Comparison of ENCODE assay signal across 8 cellular contexts in genomic region chr9:8858250-8859161, GRCh38.
DNase-seq lines count a peak whose midpoint lies in the region; ATAC-seq, FAIRE-seq and TF ChIP-seq lines count a peak whose summit lies in the region.

No MANE protein-coding gene starts in this region.

- no peaks in the 10 kb centered on the region for H3K9me3 ChIP-seq in A549
- no peaks in the 10 kb centered on the region for H3K9me3 ChIP-seq in MM.1S (replicated peaks; ENCODE audit: insufficient read depth, low read length)

- H3F3A ChIP-seq in MM.1S (ENCODE audit: insufficient read depth, low read length): no peaks in the 10 kb centered on the region

- H3K36me3 Mint-ChIP-seq in endothelial cell (ENCODE audit: low read depth, unreplicated experiment): no peaks in the 10 kb centered on the region
- no peaks in the 10 kb centered on the region for H3K36me3 Mint-ChIP-seq in naive thymus-derived CD8-positive, alpha-beta T cell

- peak overlapping the region; percentile 50 for H3K4me3 ChIP-seq in A549
- H3K4me3 ChIP-seq in MM.1S (ENCODE audit: low read length): peak overlapping the region; percentile 88

- FAIRE-seq in A549 (lab: Jason Lieb, UNC): no peak
- FAIRE-seq in GM12891 (lab: Jason Lieb, UNC): no peak

- H3K27me3 Mint-ChIP-seq in endothelial cell (ENCODE audit: unreplicated experiment): peaks cover 7% of the 10 kb centered on the region
- peaks cover 16 to 55% (median 39%) of the 10 kb centered on the region in 5 donors for H3K27me3 Mint-ChIP-seq in naive thymus-derived CD8-positive, alpha-beta T cell

- no peak overlapping the region for H3K27ac Mint-ChIP-seq in endothelial cell (ENCODE audit: unreplicated experiment)
- H3K27ac Mint-ChIP-seq in naive thymus-derived CD8-positive, alpha-beta T cell: peak overlapping the region in 1 of 10 donors; percentile 46

- 39% methylated on average over 27 of the region's 45 CpGs for WGBS in A549 (ENCODE audit: missing lambda C conversion rate)

- peak overlapping the region; percentile 89 for H3K4me2 ChIP-seq in A549
- peak overlapping the region; percentile 62; the same call in 1 of the 2 replicates for H3K4me2 ChIP-seq in MM.1S (ENCODE audit: low read depth, low read length)

- no peaks in the 10 kb centered on the region for H4K20me1 ChIP-seq in MM.1S (ENCODE audit: insufficient read depth, low read length)

- H3K4me1 ChIP-seq in A549 (0 out of 3 replicates have a peak, but pooled peaks cover 3% of the 10 kb centered on the region), MM.1S (ENCODE audit: low read length) (no peaks in the 10 kb centered on the region)

- no peaks in the 10 kb centered on the region for H3K27me3 ChIP-seq in MM.1S (replicated peaks; ENCODE audit: insufficient read depth, low read length)

- H3K36me3 ChIP-seq in MM.1S (replicated peaks; ENCODE audit: insufficient read depth, low read length): no peaks in the 10 kb centered on the region

- no peak for DNase-seq in A549 (ENCODE audit: low read depth in 1 of 2, low spot score in 1 of 2)
- DNase-seq in MM.1S: no peak
- peak; percentile 8 for DNase-seq in endothelial cell (ENCODE audit: low spot score)
- DNase-seq in naive thymus-derived CD8-positive, alpha-beta T cell: no peak
- DNase-seq in GM12891 (ENCODE audit: insufficient read length, low spot score): no peak

- ATAC-seq in A549: peak in 1 of 2 experiments; percentile 37; a peak in 3 of 6 replicates
- ATAC-seq in naive thymus-derived CD8-positive, alpha-beta T cell: no peak
- ATAC-seq in HG02885 (IDR thresholded peaks at IDR 0.05; ENCODE audit: poor library complexity, unreplicated experiment): no peak
- no peak for ATAC-seq in GM21447 (IDR thresholded peaks at IDR 0.05; ENCODE audit: unreplicated experiment)
- no peak for ATAC-seq in HG03521 (IDR thresholded peaks at IDR 0.05; ENCODE audit: unreplicated experiment)

- H3K9me2 ChIP-seq in MM.1S (replicated peaks; ENCODE audit: insufficient read depth, low read length): no peaks in the 10 kb centered on the region

- TF ChIP-seq POLR2A in A549 (IDR thresholded peaks at IDR 0.05; ENCODE audit: low read length) (no peak), GM12891 (IDR thresholded peaks at IDR 0.05; ENCODE audit: low read depth, low read length) (no peak)

- TF ChIP-seq CTCF in A549 (IDR thresholded peaks at IDR 0.05) (no peak), MM.1S (IDR thresholded peaks at IDR 0.05; ENCODE audit: low read length) (no peak), endothelial cell (IDR thresholded peaks at IDR 0.05; ENCODE audit: unreplicated experiment) (no peak)

- H3K4me1 Mint-ChIP-seq in endothelial cell (ENCODE audit: unreplicated experiment): peaks cover 6% of the 10 kb centered on the region
- peaks cover 3 to 20% (median 15%) of the 10 kb centered on the region in 4 donors for H3K4me1 Mint-ChIP-seq in naive thymus-derived CD8-positive, alpha-beta T cell

- H3K4me3 Mint-ChIP-seq in endothelial cell (ENCODE audit: unreplicated experiment): peak overlapping the region; percentile 89
- H3K4me3 Mint-ChIP-seq in naive thymus-derived CD8-positive, alpha-beta T cell: peak overlapping the region; percentile 58 to 80 (median 72)

- CTCF ChIA-PET in A549 (lab: Yijun Ruan, JAX): no interaction called here

- peak overlapping the region; percentile 26; the same call in 1 of the 2 replicates for H3K9ac ChIP-seq in MM.1S (ENCODE audit: low read length)

- no peak for TF ChIP-seq RAD21 in A549 (conservative IDR thresholded peaks at IDR 0.05 in 1 of 2, IDR thresholded peaks at IDR 0.05 in 1 of 2)

- POLR2A ChIA-PET in A549 (lab: Yijun Ruan, JAX): no interaction called here
- POLR2A ChIA-PET in naive thymus-derived CD8-positive, alpha-beta T cell (lab: Charles Lee): no interaction called here

- H3K27ac ChIP-seq in A549 (peak overlapping the region in 1 of 2 experiments; percentile 65; a peak in 2 of 6 replicates), MM.1S (ENCODE audit: low read length) (no peak overlapping the region)

- H3K79me2 ChIP-seq in MM.1S (ENCODE audit: low read length): no peaks in the 10 kb centered on the region

- H3K9me3 Mint-ChIP-seq in endothelial cell (ENCODE audit: unreplicated experiment): no peaks in the 10 kb centered on the region
- no peaks in the 10 kb centered on the region for H3K9me3 Mint-ChIP-seq in naive thymus-derived CD8-positive, alpha-beta T cell

- no peak for TF ChIP-seq EP300 in A549 (IDR thresholded peaks at IDR 0.05)

- peak overlapping the region; percentile 88 for H2AFZ ChIP-seq in MM.1S (ENCODE audit: low read length)

TF ChIP-seq in A549, 52 proteins besides CTCF, POLR2A, EP300 and RAD21 (continues in another document):
- TF ChIP-seq FOSB (CRISPR knock-in tag; IDR thresholded peaks at IDR 0.05) (no peak), HMGXB4 (CRISPR knock-in tag; IDR thresholded peaks at IDR 0.05; ENCODE audit: borderline replicate concordance) (no peak), MAZ (IDR thresholded peaks at IDR 0.05; ENCODE audit: borderline replicate concordance, low read depth, low read length) (no peak), MAX (IDR thresholded peaks at IDR 0.05) (no peak), PBX3 (IDR thresholded peaks at IDR 0.05) (no peak), HOXB5 (CRISPR knock-in tag; IDR thresholded peaks at IDR 0.05) (no peak)

TF ChIP-seq in GM12891, 5 proteins besides CTCF, POLR2A, EP300 and RAD21:
- TF ChIP-seq PAX5 (IDR thresholded peaks at IDR 0.05; ENCODE audit: insufficient read depth, low read length, severe bottlenecking): no peak
- TF ChIP-seq POU2F2 (IDR thresholded peaks at IDR 0.05; ENCODE audit: low read depth, low read length): no peak
- TF ChIP-seq POLR2AphosphoS5 (IDR thresholded peaks at IDR 0.05; ENCODE audit: low read depth, low read length): no peak
- TF ChIP-seq TAF1 (IDR thresholded peaks at IDR 0.05; ENCODE audit: low read depth, low read length): no peak
- no peak for TF ChIP-seq SPI1 (IDR thresholded peaks at IDR 0.05; ENCODE audit: low read depth, low read length)
